8 cellular contexts compared by ENCODE assay signal in the genomic region with DNA sequence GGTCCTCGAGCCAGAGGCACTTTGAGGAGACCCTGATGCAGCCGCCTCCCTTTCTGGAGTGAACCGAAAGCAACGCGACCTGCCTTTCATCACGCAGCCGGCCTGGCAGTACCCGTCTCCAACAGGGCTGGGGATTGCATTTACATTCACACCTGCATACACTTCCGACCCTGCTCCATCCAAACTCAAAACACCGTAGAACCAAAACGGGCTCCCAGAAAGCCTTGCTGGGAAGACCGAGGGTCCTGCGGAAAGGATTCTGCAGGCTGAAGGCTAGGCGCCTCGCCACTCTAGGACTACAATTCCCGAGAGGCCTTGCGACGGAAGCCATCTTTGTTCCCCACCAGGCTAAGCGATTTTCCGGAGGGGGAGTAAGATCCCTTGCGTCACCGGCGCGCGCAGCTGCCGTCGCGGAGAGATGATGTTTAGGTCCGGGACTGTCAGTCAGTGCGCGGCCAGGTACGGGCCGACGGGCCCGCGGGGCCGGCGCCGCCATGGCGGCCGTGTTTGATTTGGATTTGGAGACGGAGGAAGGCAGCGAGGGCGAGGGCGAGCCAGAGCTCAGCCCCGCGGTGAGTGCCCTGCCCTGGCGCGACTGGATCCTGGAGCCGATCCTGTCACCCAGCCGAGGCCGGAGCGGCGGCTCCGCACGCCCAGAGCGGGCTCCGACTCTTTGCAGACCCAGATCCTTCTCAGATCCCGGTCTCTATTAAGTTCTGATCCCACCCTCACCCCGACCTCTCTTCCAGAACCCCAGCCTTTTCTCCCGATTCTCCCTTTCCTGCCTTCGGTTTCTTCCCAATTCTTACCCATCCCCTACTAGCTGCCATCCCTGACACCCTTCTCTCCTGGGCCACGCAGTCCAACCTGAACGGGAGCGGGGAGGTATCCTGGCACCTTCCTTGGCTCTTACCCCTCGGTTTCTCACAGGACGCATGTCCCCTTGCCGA. TPM values are rescaled to one million over a fixed set of nuclear protein-coding genes. Genes with fewer than 3 reads are reported as not detected.
DNase-seq lines count a peak whose midpoint lies in the region; ATAC-seq and TF ChIP-seq lines count a peak whose summit lies in the region.

RPS6KB2 (plus strand) TSS at position 443 of the 950 bp plus-strand sequence; CDS start at position 495, 52 bp downstream.

- H3K27me3 ChIP-seq in mononuclear cell (ENCODE audit: insufficient read depth, low read length) = no peaks in the 10 kb centered on the region

- H3K27me3 Mint-ChIP-seq in IgD-negative memory B cell = no peaks in the 10 kb centered on the region

- peaks cover 32% of the 10 kb centered on the region for H3K4me1 ChIP-seq in mononuclear cell (ENCODE audit: insufficient read depth, low read length)

- peak; percentile 97 for DNase-seq in D341Med (ENCODE audit: low spot score)
- DNase-seq in OCI-M2 (lab: John Stamatoyannopoulos, UW; ENCODE audit: unreplicated experiment) = peak; percentile 74
- DNase-seq in activated T-cell treated with anti-CD3 and anti-CD28 coated beads for 4 hours = peak; percentile 100
- DNase-seq in epithelial cell of esophagus (ENCODE audit: low read depth) = peak; percentile 98
- DNase-seq in stimulated activated CD8-positive, alpha-beta memory T cell treated with anti-CD3 and anti-CD28 coated beads, Interleukin-4, amount 100 ng/mL, for 1 hour (ENCODE audit: low read depth in 2 of 2, low spot score in 1 of 2) = peak; percentile 99 to 100

- H3K4me3 ChIP-seq in epithelial cell of esophagus (ENCODE audit: low read length) = peak within 1 kb of the TSS; percentile 99
- H3K4me3 ChIP-seq in mononuclear cell (ENCODE audit: low read length) = peak within 1 kb of the TSS; percentile 97

- H3K4me3 Mint-ChIP-seq in IgD-negative memory B cell = peak within 1 kb of the TSS; percentile 97 to 100 (median 98)

- no peaks in the 10 kb centered on the region for H3K9me3 Mint-ChIP-seq in IgD-negative memory B cell

- no peak for TF ChIP-seq CTCF in epithelial cell of esophagus (IDR thresholded peaks at IDR 0.05; ENCODE audit: insufficient read depth, low read depth, low read length, missing control alignments)

- peaks cover 16 to 18% (median 18%) of the 10 kb centered on the region in 3 donors for H3K4me1 Mint-ChIP-seq in IgD-negative memory B cell

- H3K27ac Mint-ChIP-seq in IgD-negative memory B cell = peak within 1 kb of the TSS; percentile 73 to 99 (median 96)

- H3K36me3 Mint-ChIP-seq in IgD-negative memory B cell = no peaks in the 10 kb centered on the region

- no peaks in the 10 kb centered on the region for H3K9me3 ChIP-seq in mononuclear cell (ENCODE audit: low read depth, low read length)

- ATAC-seq in GM21526 (IDR thresholded peaks at IDR 0.05; ENCODE audit: low FRiP score, unreplicated experiment) = peak; percentile 70

RNA-seq across cellular contexts. Expression of gene RPS6KB2, which starts in this region (rescaled TPM):
- polyA plus RNA-seq in IgD-negative memory B cell = 65.1 TPM
- 52.1 TPM for total RNA-seq in mononuclear cell

Comparison
In these comparisons a context has a peak if more than half of its experiments do, and no peak if none do; other contexts are left out.
1. Peak in every context shown above with its lines: DNase-seq, ATAC-seq and H3K4me3 ChIP-seq.